ENCODE assay signal across 8 cellular contexts in the genomic region with DNA sequence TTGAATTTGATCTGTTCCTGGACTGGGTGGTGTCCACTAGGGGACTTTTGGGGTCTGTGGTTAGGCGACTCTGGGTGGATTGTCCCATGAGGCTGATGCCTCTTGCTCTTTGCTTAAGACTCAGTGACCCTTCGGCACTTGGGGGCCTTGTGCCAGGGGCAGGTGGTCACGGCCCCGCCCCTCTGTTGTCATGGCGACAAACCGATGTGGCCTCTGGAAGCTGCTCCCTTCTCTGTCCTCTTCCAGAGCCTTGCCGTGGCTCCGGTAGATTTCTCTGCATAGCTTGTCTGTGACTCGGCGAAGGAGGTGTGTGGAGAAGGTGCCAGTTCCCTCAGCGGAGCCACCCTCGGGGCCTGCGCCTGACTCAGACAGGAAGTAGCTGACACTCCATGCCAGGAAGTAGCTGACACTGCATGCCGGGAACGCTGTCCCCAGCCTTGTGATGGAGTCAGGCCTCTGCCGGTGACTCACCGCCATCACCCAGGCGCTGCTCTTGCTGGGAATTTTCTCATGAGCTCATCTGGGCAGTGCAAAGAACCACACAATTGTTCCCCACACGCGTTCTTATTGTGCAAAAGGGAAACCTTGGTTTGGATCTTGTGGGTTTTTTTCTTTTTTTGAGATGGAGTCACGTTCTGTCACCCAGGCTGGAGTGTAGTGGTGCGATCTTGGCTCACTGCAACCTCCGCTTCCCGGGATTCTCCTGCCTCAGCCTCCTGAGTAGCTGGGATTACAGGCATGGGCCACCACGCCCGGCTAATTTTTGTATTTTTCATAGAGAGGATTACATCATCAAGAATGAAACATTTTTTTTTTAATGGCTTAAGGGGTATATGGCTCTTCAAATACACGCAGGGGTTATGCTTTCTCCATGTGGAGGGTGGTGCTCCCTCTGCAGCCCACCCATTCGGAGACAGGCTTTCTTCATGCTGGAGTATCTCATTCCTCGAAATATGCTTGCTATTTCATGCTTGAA.
DNase-seq lines count a peak whose midpoint lies in the region; ATAC-seq, FAIRE-seq and TF ChIP-seq lines count a peak whose summit lies in the region.

No MANE protein-coding gene starts in this region.

- H3K4me3 ChIP-seq in fibroblast of villous mesenchyme (ENCODE audit: low read depth, low read length), result no peak overlapping the region

- H3K27ac ChIP-seq in substantia nigra (ENCODE audit: low read depth, low read length, poor library complexity, severe bottlenecking), result peak overlapping the region; percentile 78

- DNase-seq in GM12892 (ENCODE audit: insufficient read length) (peak; percentile 17), RPMI7951 (ENCODE audit: low read depth) (peak; percentile 100), activated gamma-delta T cell treated with Interleukin-2 at 50 U/mL for 16 hours (peak; percentile 88), fibroblast of villous mesenchyme (ENCODE audit: low read depth) (peak; percentile 95), omental fat pad (ENCODE audit: low spot score) (peak; percentile 66), substantia nigra (lab: John Stamatoyannopoulos, UW) (peak in 48 of 49 donors; percentile 19 to 97 (median 70)), NCI-H526 treated with DMSO at 0.1 percent for 48 hours (lab: John Stamatoyannopoulos, UW) (no peak)

- no peak for FAIRE-seq in GM12892 (lab: Jason Lieb, UNC)

- TF ChIP-seq CTCF in fibroblast of villous mesenchyme (IDR thresholded peaks at IDR 0.05; ENCODE audit: insufficient read depth, low read depth, low read length), result no peak
- TF ChIP-seq CTCF in omental fat pad (IDR thresholded peaks at IDR 0.05), result no peak

- ATAC-seq in HG02852 (IDR thresholded peaks at IDR 0.05; ENCODE audit: unreplicated experiment) (peak; percentile 74), omental fat pad (ENCODE audit: low FRiP score) (peak; percentile 92)

- TF ChIP-seq POLR2A in GM12892 (IDR thresholded peaks at IDR 0.05; ENCODE audit: low read depth, low read length), result peak; percentile 68; the same call in 1 of the 2 replicates
